12 cellular contexts compared by ENCODE assay signal in the genomic region with DNA sequence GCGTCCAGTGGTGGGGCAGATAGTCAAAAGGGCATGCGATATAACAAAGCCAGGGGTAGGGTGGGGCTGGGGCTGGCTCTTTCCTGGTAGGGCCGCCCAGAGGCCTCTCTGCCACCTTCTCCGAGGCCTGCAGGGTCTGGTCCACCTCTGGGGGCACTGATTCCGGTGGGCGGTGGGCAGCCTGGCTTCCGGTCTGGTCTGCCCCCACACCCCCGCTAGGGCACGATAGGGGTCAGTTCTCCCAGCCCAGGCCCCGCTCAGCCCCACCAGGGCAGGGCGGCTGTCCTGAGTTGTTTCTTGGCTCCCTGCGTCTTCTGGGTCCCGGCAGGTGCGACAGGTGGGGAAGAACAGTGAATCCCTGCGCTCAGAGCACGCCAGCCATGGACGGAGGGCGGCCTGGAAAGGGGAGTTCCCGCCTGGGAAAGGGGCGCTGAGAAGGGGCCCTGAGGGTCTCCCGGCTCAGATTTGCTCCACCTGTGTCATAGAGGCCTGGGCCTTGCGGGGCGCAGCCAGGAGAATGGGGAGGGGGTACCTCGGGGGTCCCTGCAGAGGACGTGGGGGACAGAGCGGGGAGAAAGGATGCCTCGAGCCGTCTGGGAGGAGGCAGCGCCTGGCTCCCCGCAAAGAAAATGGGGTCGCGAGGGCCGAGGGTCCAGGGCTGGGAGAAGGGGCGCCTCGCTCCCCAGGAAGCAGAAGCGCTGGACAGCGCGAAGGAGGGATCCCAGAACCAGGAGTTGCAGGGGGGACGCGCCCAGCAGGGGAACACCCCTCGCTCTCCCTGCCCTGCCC. TPM values are rescaled to one million over a fixed set of nuclear protein-coding genes. Genes with fewer than 3 reads are reported as not detected.
DNase-seq lines count a peak whose midpoint lies in the region; ATAC-seq, FAIRE-seq and TF ChIP-seq lines count a peak whose summit lies in the region.
"Had no signal": no experiment of that assay in that cellular context is flagged by ENCODE, and none has a peak within 500 bp of the region (broad histone marks: within the 10 kb centered on the region; RNA-seq: fewer than 3 reads in every experiment).

No MANE protein-coding gene starts in this region.

- ATAC-seq in GM21423 (IDR thresholded peaks at IDR 0.05; ENCODE audit: unreplicated experiment) (no peak), HG03521 (IDR thresholded peaks at IDR 0.05; ENCODE audit: unreplicated experiment) (no peak)

- H3K27me3 ChIP-seq in H1 (replicated peaks in 1 of 4; ENCODE audit: control insufficient read depth in 3 of 4, extremely low read depth in 1 of 4, insufficient read depth in 3 of 4, low read length in 3 of 4) (peaks cover 14 to 51% (median 35%) of the 10 kb centered on the region in 4 experiments), neuronal stem cell (ENCODE audit: control insufficient read depth in 3 of 3, insufficient read depth in 3 of 3, low read depth in 1 of 3, low read length in 3 of 3) (peaks cover 13 to 53% (median 18%) of the 10 kb centered on the region in 3 experiments)
- H3K27me3 ChIP-seq: SJSA1 had no signal

- no peak overlapping the region for H4K5ac ChIP-seq in H1 (ENCODE audit: insufficient read length, low read depth, low read length)

- TF ChIP-seq CTCF in AG10803 (conservative IDR thresholded peaks at IDR 0.05; ENCODE audit: low read length) (no peak), H1 (IDR thresholded peaks at IDR 0.05; ENCODE audit: control extremely low read depth in 1 of 3, insufficient read depth in 1 of 3, low read depth in 1 of 3, low read length in 3 of 3) (no peak)

- H2BK20ac ChIP-seq in H1 (ENCODE audit: low read length), result no peak overlapping the region

- H2BK120ac ChIP-seq in H1 (replicated peaks; ENCODE audit: low read depth, low read length) (no peak overlapping the region), neuronal stem cell (ENCODE audit: low read depth, low read length) (no peak overlapping the region)

- H3K4ac ChIP-seq in H1 (replicated peaks; ENCODE audit: insufficient read length, low read depth, low read length) (no peak overlapping the region), neuronal stem cell (ENCODE audit: low read length) (no peak overlapping the region)

- H3K9me3 ChIP-seq in H1 (ENCODE audit: insufficient read depth in 2 of 2, low read depth in 1 of 2, low read length in 1 of 2), result no peaks in the 10 kb centered on the region
- H3K9me3 ChIP-seq in neuronal stem cell (replicated peaks in 1 of 2; ENCODE audit: control insufficient read depth in 2 of 2, insufficient read depth in 1 of 2, low read depth in 1 of 2, low read length in 2 of 2), result peaks cover 0 to 8% of the 10 kb centered on the region in 2 donors
- H3K9me3 ChIP-seq: Caco-2, SJSA1 had no signal

- TF ChIP-seq POLR2A in H1 (IDR thresholded peaks at IDR 0.05; ENCODE audit: control extremely low read depth in 1 of 2, low read depth in 2 of 2, low read length in 2 of 2) (no peak), erythroblast (IDR thresholded peaks at IDR 0.05; ENCODE audit: low read length) (no peak)

- POLR2A ChIA-PET in H1 (lab: Charles Lee; ENCODE audit: partially characterized antibody), result no interaction called here

- H4K20me1 ChIP-seq in H1 (replicated peaks in 1 of 2; ENCODE audit: control insufficient read depth in 1 of 2, insufficient read depth in 2 of 2, low read length in 2 of 2), result peaks cover 0 to 4% of the 10 kb centered on the region in 2 experiments

- peak overlapping the region; percentile 5; the same call in 1 of the 2 replicates for H2BK5ac ChIP-seq in H1 (ENCODE audit: low read depth, low read length)
- H2BK5ac ChIP-seq in neuronal stem cell (ENCODE audit: low read length), result no peak overlapping the region

- peak overlapping the region; percentile 73 to 81 for H3K4me2 ChIP-seq in H1 (ENCODE audit: insufficient read depth in 1 of 2, low read depth in 2 of 2, low read length in 2 of 2)
- peak overlapping the region; percentile 69 for H3K4me2 ChIP-seq in neuronal stem cell (ENCODE audit: insufficient read depth, low read length, poor library complexity, severe bottlenecking)

- H3K14ac ChIP-seq in H1 (ENCODE audit: insufficient read length) (no peak overlapping the region), neuronal stem cell (ENCODE audit: low read length) (peak overlapping the region; percentile 82)

- no peaks in the 10 kb centered on the region for H3K79me2 ChIP-seq in H1 (ENCODE audit: control insufficient read depth in 1 of 2, insufficient read depth in 2 of 2, low read length in 2 of 2)

- FAIRE-seq in H1 (lab: Jason Lieb, UNC), result no peak

- CTCF ChIA-PET in H1 (lab: Charles Lee; ENCODE audit: partially characterized antibody), result interaction anchor here (2.3 kb wide), 1 partner anchor 18 kb away, joined by 9 read pairs; no protein-coding TSS in a partner anchor

- no peak for DNase-seq in AG10803 (ENCODE audit: low read depth)
- peak; percentile 39 for DNase-seq in NCI-H2196 (lab: John Stamatoyannopoulos, UW; ENCODE audit: unreplicated experiment)
- peak in 1 of 2 experiments; percentile 79 for DNase-seq in H1 (ENCODE audit: low read depth in 1 of 2, low spot score in 2 of 2)
- no peak for DNase-seq in neuronal stem cell (ENCODE audit: low spot score)
- no peak for DNase-seq in erythroblast (lab: John Stamatoyannopoulos, UW)
- no peak for DNase-seq in midbrain (lab: John Stamatoyannopoulos, UW)
- DNase-seq: amniotic stem cell, NCI-H446 treated with DMSO at 0.1 percent for 48 hours had no signal

- H2BK15ac ChIP-seq in H1 (ENCODE audit: low read length) (0 out of 2 replicates have a peak overlapping the region, but pooled peaks have one; percentile 29), neuronal stem cell (ENCODE audit: low read length) (peak overlapping the region; percentile 60)

- peaks cover 9% of the 10 kb centered on the region; the same call in 1 of the 2 replicates for H3K23me2 ChIP-seq in H1 (ENCODE audit: low read depth, low read length)

- WGBS in H1 (ENCODE audit: extremely low coverage in 1 of 2, insufficient coverage in 1 of 2, insufficient read length in 1 of 2, insufficient replicate concordance in 2 of 2, low coverage in 1 of 2, low lambda C conversion rate in 2 of 2, missing lambda C conversion rate in 1 of 2), 2 experiments, result 7% methylated on average over 27 of the region's 41 CpGs; no CpG with 5 or more reads in 1 of the 2 experiments
- WGBS in neuronal stem cell (ENCODE audit: extremely low coverage in 2 of 2, insufficient read length in 2 of 2, insufficient replicate concordance in 1 of 2), 2 donors, result no CpG with 5 or more reads among the region's 41 CpGs

- H4K8ac ChIP-seq in H1 (ENCODE audit: extremely low read depth, insufficient read depth, low read length) (peak overlapping the region; percentile 83), neuronal stem cell (ENCODE audit: low read depth, low read length) (no peak overlapping the region)

- no peak overlapping the region for H3K23ac ChIP-seq in H1 (ENCODE audit: insufficient read length)
- H3K23ac ChIP-seq in neuronal stem cell (ENCODE audit: low read depth, low read length, poor library complexity), result peak overlapping the region; percentile 65

- no peak for TF ChIP-seq RAD21 in H1 (IDR thresholded peaks at IDR 0.05 in 1 of 2, conservative IDR thresholded peaks at IDR 0.05 in 1 of 2; ENCODE audit: low read depth in 2 of 2, low read length in 2 of 2)

- H2AK5ac ChIP-seq in H1 (ENCODE audit: low read depth, low read length) (no peak overlapping the region), neuronal stem cell (ENCODE audit: low read depth, low read length) (peak overlapping the region; percentile 99)

- H3K36me3 ChIP-seq in H1 (ENCODE audit: control insufficient read depth in 2 of 4, insufficient read depth in 4 of 4, low read length in 3 of 4), result no peaks in the 10 kb centered on the region
- no peaks in the 10 kb centered on the region for H3K36me3 ChIP-seq in neuronal stem cell (replicated peaks in 1 of 2; ENCODE audit: control insufficient read depth in 2 of 2, insufficient read depth in 2 of 2, low read length in 2 of 2)
- H3K36me3 ChIP-seq: SJSA1 had no signal

- H2BK12ac ChIP-seq in H1 (ENCODE audit: low read depth, low read length) (no peak overlapping the region), neuronal stem cell (ENCODE audit: low read length) (peak overlapping the region; percentile 75)

- H3K18ac ChIP-seq in H1 (ENCODE audit: extremely low read depth, low read length) (peak overlapping the region; percentile 78), neuronal stem cell (ENCODE audit: low read length) (peak overlapping the region; percentile 93)

- peak overlapping the region; percentile 39 for H3K56ac ChIP-seq in H1 (replicated peaks; ENCODE audit: insufficient read length, low read depth, low read length)

- H3K4me3 ChIP-seq in AG10803 (ENCODE audit: low read length) (peak overlapping the region; percentile 34; the same call in 1 of the 2 replicates), H1 (ENCODE audit: extremely low read depth in 1 of 4, insufficient read depth in 2 of 4, low read depth in 3 of 4, low read length in 4 of 4) (peak overlapping the region; percentile 52 to 83 (median 59)), neuronal stem cell (ENCODE audit: low read length in 2 of 2) (peak overlapping the region in 1 of 2 donors; percentile 74)

- H2AFZ ChIP-seq in H1 (ENCODE audit: low read length) (peak overlapping the region; percentile 84), neuronal stem cell (ENCODE audit: low read length) (peak overlapping the region; percentile 46)

- H3K27ac ChIP-seq in H1 (ENCODE audit: low read depth, low read length) (no peak overlapping the region), neuronal stem cell (replicated peaks; ENCODE audit: low read length) (no peak overlapping the region)
- H3K27ac ChIP-seq: SJSA1 had no signal

- H3K4me1 ChIP-seq in H1 (replicated peaks in 1 of 4; ENCODE audit: control insufficient read depth in 3 of 4, insufficient read depth in 4 of 4, low read length in 3 of 4), result peaks cover 0 to 21% (median 5%) of the 10 kb centered on the region in 4 experiments; a peak in 5 of 7 replicates
- peaks cover 6 to 9% of the 10 kb centered on the region in 2 donors for H3K4me1 ChIP-seq in neuronal stem cell (ENCODE audit: control insufficient read depth in 2 of 2, insufficient read depth in 1 of 2, low read depth in 1 of 2, low read length in 2 of 2)
- H3K4me1 ChIP-seq: Caco-2 had no signal

- H3K79me1 ChIP-seq in H1 (ENCODE audit: low read depth, low read length), result no peaks in the 10 kb centered on the region
- peaks cover 3% of the 10 kb centered on the region for H3K79me1 ChIP-seq in neuronal stem cell (ENCODE audit: low read depth, low read length)

- TF ChIP-seq EP300 in H1 (IDR thresholded peaks at IDR 0.05; ENCODE audit: borderline replicate concordance in 1 of 2, low read depth in 2 of 2, low read length in 2 of 2), result no peak

- H3K9ac ChIP-seq in H1 (replicated peaks in 1 of 4; ENCODE audit: extremely low read depth in 1 of 4, low read depth in 3 of 4, low read length in 3 of 4), result peak overlapping the region in 2 of 4 experiments; percentile 25 to 50; a peak in 4 of 7 replicates
- peak overlapping the region; percentile 77 for H3K9ac ChIP-seq in neuronal stem cell (ENCODE audit: low read depth, low read length, poor library complexity)

- H4K91ac ChIP-seq in H1 (replicated peaks; ENCODE audit: insufficient read length, low read length), result peak overlapping the region; percentile 25
- no peak overlapping the region for H4K91ac ChIP-seq in neuronal stem cell (ENCODE audit: low read depth, low read length, poor library complexity)

RNA-seq across cellular contexts. Expression of a gene that starts 0.6 kb away (rescaled TPM):
- 1.8 and 2.5 TPM in 2 replicates for total RNA-seq in H1 (2021; fragmentation: NEBNext Ultra II Directional; extraction: Animal tissue kit (Norgen Biotek cat#: 25700))
- polyA plus RNA-seq in H1 (2011; rRNA removed), result 3.6 and 5.1 TPM in 2 replicates
- 4.8 TPM for polyA plus RNA-seq in H1 (2011; cell fraction: cytosol; rRNA removed)
- 10.3 TPM for polyA plus RNA-seq in H1 (2011; cell fraction: nucleus; rRNA removed)
- 2.8 to 3.5 TPM (median 2.8 TPM) in 4 replicates for polyA plus RNA-seq in H1 (2012, experiment 1 of 2)
- 3.2 TPM for polyA plus RNA-seq in H1 (2012, experiment 2 of 2)
- polyA plus RNA-seq in H1 (2013, experiment 1 of 2), result 3.1 TPM
- 2.8 TPM for polyA plus RNA-seq in H1 (2013, experiment 2 of 2)
- polyA minus RNA-seq in H1 (2011; rRNA and poly(A)+ RNA removed), result 1.1 and 1.3 TPM in 2 replicates
- polyA minus RNA-seq in H1 (2011; cell fraction: cytosol; rRNA and poly(A)+ RNA removed), result 2.8 TPM
- 1.4 TPM for polyA minus RNA-seq in H1 (2011; cell fraction: nucleus; rRNA and poly(A)+ RNA removed)
- 0.43 TPM for polyA plus RNA-seq in neuronal stem cell (2013, experiment 1 of 2)
- 0.37 TPM for polyA plus RNA-seq in neuronal stem cell (2013, experiment 2 of 2)

RNA-seq across cellular contexts. Expression of a gene that starts 19.7 kb away (rescaled TPM):
- 0.08 TPM in 1 of 2 replicates, not detected in the other for total RNA-seq in H1 (2021; fragmentation: NEBNext Ultra II Directional; extraction: Animal tissue kit (Norgen Biotek cat#: 25700))
- 0.03 TPM in 1 of 2 replicates, not detected in the other for polyA plus RNA-seq in H1 (2011; rRNA removed)
- polyA plus RNA-seq in H1 (2011; cell fraction: cytosol; rRNA removed), result 0.01 TPM
- polyA plus RNA-seq in H1 (2011; cell fraction: nucleus; rRNA removed), result 0.07 TPM
- not detected in 4 replicates for polyA plus RNA-seq in H1 (2012, experiment 1 of 2)
- polyA plus RNA-seq in H1 (2012, experiment 2 of 2), result not detected
- not detected for polyA plus RNA-seq in H1 (2013, experiment 1 of 2)
- not detected for polyA plus RNA-seq in H1 (2013, experiment 2 of 2)
- polyA minus RNA-seq in H1 (2011; rRNA and poly(A)+ RNA removed), result not detected in 2 replicates
- polyA minus RNA-seq in H1 (2011; cell fraction: cytosol; rRNA and poly(A)+ RNA removed), result not detected
- polyA minus RNA-seq in H1 (2011; cell fraction: nucleus; rRNA and poly(A)+ RNA removed), result not detected
- polyA plus RNA-seq in neuronal stem cell (2013, experiment 1 of 2), result 0.06 TPM
- 0.07 TPM for polyA plus RNA-seq in neuronal stem cell (2013, experiment 2 of 2)

RNA-seq across cellular contexts. Expression of a gene that starts 45.3 kb away (rescaled TPM):
- 30.4 and 33.8 TPM in 2 replicates for total RNA-seq in H1 (2021; fragmentation: NEBNext Ultra II Directional; extraction: Animal tissue kit (Norgen Biotek cat#: 25700))
- polyA plus RNA-seq in H1 (2011; rRNA removed), result 23.5 and 29.4 TPM in 2 replicates
- 35.7 TPM for polyA plus RNA-seq in H1 (2011; cell fraction: cytosol; rRNA removed)
- polyA plus RNA-seq in H1 (2011; cell fraction: nucleus; rRNA removed), result 41.3 TPM
- polyA plus RNA-seq in H1 (2012, experiment 1 of 2), result 23.2 to 32.3 TPM (median 29.4 TPM) in 4 replicates
- polyA plus RNA-seq in H1 (2012, experiment 2 of 2), result 29.2 TPM
- 23.9 TPM for polyA plus RNA-seq in H1 (2013, experiment 1 of 2)
- 24.4 TPM for polyA plus RNA-seq in H1 (2013, experiment 2 of 2)
- 23.3 and 23.4 TPM in 2 replicates for polyA minus RNA-seq in H1 (2011; rRNA and poly(A)+ RNA removed)
- polyA minus RNA-seq in H1 (2011; cell fraction: cytosol; rRNA and poly(A)+ RNA removed), result 7.9 TPM
- 37.9 TPM for polyA minus RNA-seq in H1 (2011; cell fraction: nucleus; rRNA and poly(A)+ RNA removed)
- polyA plus RNA-seq in neuronal stem cell (2013, experiment 1 of 2), result 21.1 TPM
- 19.3 TPM for polyA plus RNA-seq in neuronal stem cell (2013, experiment 2 of 2)

RNA-seq across cellular contexts. Expression of a gene that starts 58.1 kb away (rescaled TPM):
- total RNA-seq in H1 (2021; fragmentation: NEBNext Ultra II Directional; extraction: Animal tissue kit (Norgen Biotek cat#: 25700)), result 1.3 and 1.8 TPM in 2 replicates
- polyA plus RNA-seq in H1 (2011; rRNA removed), result 0.68 and 1.6 TPM in 2 replicates
- 1.3 TPM for polyA plus RNA-seq in H1 (2011; cell fraction: cytosol; rRNA removed)
- polyA plus RNA-seq in H1 (2011; cell fraction: nucleus; rRNA removed), result 2.8 TPM
- 0.54 to 1.2 TPM (median 0.82 TPM) in 4 replicates for polyA plus RNA-seq in H1 (2012, experiment 1 of 2)
- 0.66 TPM for polyA plus RNA-seq in H1 (2012, experiment 2 of 2)
- 0.75 TPM for polyA plus RNA-seq in H1 (2013, experiment 1 of 2)
- 0.64 TPM for polyA plus RNA-seq in H1 (2013, experiment 2 of 2)
- polyA minus RNA-seq in H1 (2011; rRNA and poly(A)+ RNA removed), result 0.15 and 0.60 TPM in 2 replicates
- polyA minus RNA-seq in H1 (2011; cell fraction: cytosol; rRNA and poly(A)+ RNA removed), result 0.73 TPM
- 1.2 TPM for polyA minus RNA-seq in H1 (2011; cell fraction: nucleus; rRNA and poly(A)+ RNA removed)
- polyA plus RNA-seq in neuronal stem cell (2013, experiment 1 of 2), result 0.45 TPM
- 0.46 TPM for polyA plus RNA-seq in neuronal stem cell (2013, experiment 2 of 2)
- total RNA-seq: Caco-2 had no signal
